Comparison of ENCODE assay signal across 18 cellular contexts in genomic region chr3:183988216-183988790, GRCh38. TPM values are rescaled to one million over a fixed set of nuclear protein-coding genes. Genes with fewer than 3 reads are reported as not detected.
A peak's percentile ranks its signal among the peaks of the same experiment; 100 is the strongest.
DNase-seq lines count a peak whose midpoint lies in the region; ATAC-seq and TF ChIP-seq lines count a peak whose summit lies in the region.
"Had no signal": no experiment of that assay in that cellular context is flagged by ENCODE, and none has a peak within 500 bp of the region (broad histone marks: within the 10 kb centered on the region; RNA-seq: fewer than 3 reads in every experiment).

No MANE protein-coding gene starts in this region.

- TF ChIP-seq CTCF in AG09309 (IDR thresholded peaks at IDR 0.05; ENCODE audit: control insufficient read depth, insufficient read depth, low read depth, low read length, missing control alignments), result no peak
- TF ChIP-seq CTCF in brain microvascular endothelial cell (IDR thresholded peaks at IDR 0.05; ENCODE audit: low read depth, low read length, missing control alignments), result no peak
- TF ChIP-seq CTCF in dorsolateral prefrontal cortex (IDR thresholded peaks at IDR 0.05 in 54 of 56, conservative IDR thresholded peaks at IDR 0.05 in 2 of 56; ENCODE audit: low read depth in 1 of 56, partially characterized antibody in 56 of 56), result no peak

- peak overlapping the region; percentile 53 for H3K27ac ChIP-seq in KOPT-K1 (ENCODE audit: low read depth, low read length, poor library complexity, severe bottlenecking)
- H3K27ac ChIP-seq in brain microvascular endothelial cell, result no peak overlapping the region
- H3K27ac ChIP-seq in caudate nucleus (ENCODE audit: low read depth, low read length), result no peak overlapping the region
- H3K27ac ChIP-seq in dorsolateral prefrontal cortex, result no peak overlapping the region
- H3K27ac ChIP-seq: pancreas had no signal

- H3K27me3 ChIP-seq in brain microvascular endothelial cell (replicated peaks) (no peaks in the 10 kb centered on the region), dorsolateral prefrontal cortex (no peaks in the 10 kb centered on the region)
- H3K27me3 ChIP-seq: pancreas had no signal

- H3K4me3 ChIP-seq in AG09309 (ENCODE audit: control insufficient read depth, low read depth, low read length), result no peak overlapping the region
- H3K4me3 ChIP-seq in brain microvascular endothelial cell (ENCODE audit: low read depth, low read length), result no peak overlapping the region
- no peak overlapping the region for H3K4me3 ChIP-seq in dorsolateral prefrontal cortex
- H3K4me3 ChIP-seq: pancreas had no signal

- intact Hi-C loops in dorsolateral prefrontal cortex (cut with DNase I), result no loop called here

- no peaks in the 10 kb centered on the region for H3K9me3 ChIP-seq in KOPT-K1 (ENCODE audit: insufficient read depth, low read length, poor library complexity, severe bottlenecking)
- H3K9me3 ChIP-seq: pancreas had no signal

- in situ Hi-C loops in brain microvascular endothelial cell (cut with HindIII; ENCODE audit: low pct_ligation_motif_present, low sequenced_read_pairs), result no loop called here

- peak; percentile 52 for DNase-seq in AG09309 (ENCODE audit: low read depth)
- DNase-seq in brain microvascular endothelial cell, result peak; percentile 74
- DNase-seq in myocyte (ENCODE audit: low read depth), result peak; percentile 81
- no peak for DNase-seq in caudate nucleus (lab: John Stamatoyannopoulos, UW)
- no peak for DNase-seq in dorsolateral prefrontal cortex
- DNase-seq in pons (ENCODE audit: low spot score), result no peak
- DNase-seq: activated CD4-positive, alpha-beta T cell treated with anti-CD3 and anti-CD28 coated beads, Interleukin-2, amount 10 ng/mL, durations not matched to agents 24 days and 14 days; GDM1; glutamatergic neuron; kidney; NCI-H1092 treated with DMSO at 0.1 percent for 48 hours; NCI-H2171 treated with DMSO at 0.1 percent for 48 hours; pancreas; SIG-M5 had no signal

- no peak for ATAC-seq in HG03196 (IDR thresholded peaks at IDR 0.05; ENCODE audit: unreplicated experiment)
- ATAC-seq: pancreas had no signal

- H3K36me3 ChIP-seq in KOPT-K1 (ENCODE audit: insufficient read depth, low read length) (no peaks in the 10 kb centered on the region), brain microvascular endothelial cell (replicated peaks) (peaks cover 15% of the 10 kb centered on the region)
- H3K36me3 ChIP-seq: pancreas had no signal

RNA-seq across cellular contexts. Expression of gene ABCC5, which starts 29.4 kb away (rescaled TPM):
- total RNA-seq in myocyte, result 15.5 and 16.7 TPM in 2 replicates
- polyA plus RNA-seq in myocyte (2012), result 27.4 TPM
- 100 to 1,000 TPM in 98 of 120 experiments, 10 to 100 TPM in 22; 66.9 to 160 (median 119) TPM for total RNA-seq in dorsolateral prefrontal cortex

RNA-seq across cellular contexts. Expression of gene HTR3D, which starts 43.2 kb away (rescaled TPM):
- total RNA-seq in myocyte (not detected in 2 replicates), dorsolateral prefrontal cortex (not detected)
- not detected for polyA plus RNA-seq in myocyte (2012)
- total RNA-seq: A673; activated CD4-positive, alpha-beta T cell treated with anti-CD3 and anti-CD28 coated beads, Interleukin-2, amount 10 ng/mL, durations not matched to agents 24 days and 14 days; HT-29; kidney; pancreas had no signal
- polyA plus RNA-seq: pancreas had no signal

Comparison
In these comparisons a context has a peak if more than half of its experiments do, and no peak if none do; other contexts are left out.
1. DNase-seq: peak in AG09309 (single experiment), brain microvascular endothelial cell (single experiment) and myocyte (single experiment); none in caudate nucleus (0 of 61), dorsolateral prefrontal cortex (0 of 10) and pons (single experiment).